Comparison of ENCODE assay signal across 8 cellular contexts in genomic region chr5:133460172-133460758, GRCh38.
DNase-seq lines count a peak whose midpoint lies in the region; ATAC-seq and TF ChIP-seq lines count a peak whose summit lies in the region.

No MANE protein-coding gene starts in this region.

- no peaks in the 10 kb centered on the region for H3K9me3 ChIP-seq in transverse colon

- H3K27ac ChIP-seq in transverse colon, result no peak overlapping the region

- H3K4me1 Mint-ChIP-seq in Calu3 (ENCODE audit: low read depth, unreplicated experiment), result no peaks in the 10 kb centered on the region
- peaks cover 7% of the 10 kb centered on the region for H3K4me1 Mint-ChIP-seq in activated CD4-positive, alpha-beta memory T cell treated with anti-CD3 and anti-CD28 coated beads, Interleukin-2, amount 10 ng/mL, durations not matched to agents 7 days and 5 days

- no peaks in the 10 kb centered on the region for H3K36me3 ChIP-seq in transverse colon

- POLR2A ChIA-PET in activated CD4-positive, alpha-beta memory T cell treated with anti-CD3 and anti-CD28 coated beads, Interleukin-2, amount 10 ng/mL, durations not matched to agents 7 days and 5 days (lab: Charles Lee), result no interaction called here

- intact Hi-C loops in Calu3 (cut with micrococcal nuclease; ENCODE audit: unreplicated experiment), result loop anchor here (2.0 kb wide), 1 partner anchor 349 kb away; no protein-coding TSS in a partner anchor
- intact Hi-C loops in transverse colon (cut with DNase I; ENCODE audit: low total_unique reads), result no loop called here

- TF ChIP-seq EP300 in transverse colon (IDR thresholded peaks at IDR 0.05; ENCODE audit: low read depth), result no peak

- no peak overlapping the region for H3K4me3 Mint-ChIP-seq in Calu3 (ENCODE audit: low read depth, unreplicated experiment)
- H3K4me3 Mint-ChIP-seq in activated CD4-positive, alpha-beta memory T cell treated with anti-CD3 and anti-CD28 coated beads, Interleukin-2, amount 10 ng/mL, durations not matched to agents 7 days and 5 days, result no peak overlapping the region

- H3K27me3 Mint-ChIP-seq in Calu3 (ENCODE audit: unreplicated experiment), result peaks cover 77% of the 10 kb centered on the region
- H3K27me3 Mint-ChIP-seq in activated CD4-positive, alpha-beta memory T cell treated with anti-CD3 and anti-CD28 coated beads, Interleukin-2, amount 10 ng/mL, durations not matched to agents 7 days and 5 days, result no peaks in the 10 kb centered on the region

- in situ Hi-C loops in transverse colon (cut with MboI; ENCODE audit: low pct_ligation_motif_present in 1 of 4, low pct_unique_long_range_greater_than_20kb in 1 of 4, low sequenced_read_pairs in 3 of 4), result no loop called here

- H3K4me3 ChIP-seq in HFF-Myc (replicated peaks; ENCODE audit: low read depth, low read length) (no peak overlapping the region), transverse colon (no peak overlapping the region)

- H3K9me3 Mint-ChIP-seq in Calu3 (ENCODE audit: low read depth, unreplicated experiment), result no peaks in the 10 kb centered on the region
- no peaks in the 10 kb centered on the region for H3K9me3 Mint-ChIP-seq in activated CD4-positive, alpha-beta memory T cell treated with anti-CD3 and anti-CD28 coated beads, Interleukin-2, amount 10 ng/mL, durations not matched to agents 7 days and 5 days

- DNase-seq in Calu3 (peak; percentile 52), HFF-Myc (ENCODE audit: extremely low read depth, low read depth) (no peak), iPS-NIHi11 (ENCODE audit: low spot score) (peak; percentile 94), transverse colon (peak; percentile 16)
- peak; percentile 40 for DNase-seq in activated CD4-positive, alpha-beta memory T cell treated with anti-CD3 and anti-CD28 coated beads, Interleukin-2, amount 10 ng/mL, durations not matched to agents 7 days and 5 days

- ATAC-seq in HG03342 (IDR thresholded peaks at IDR 0.05; ENCODE audit: unreplicated experiment) (no peak), GM21360 (IDR thresholded peaks at IDR 0.05; ENCODE audit: unreplicated experiment) (no peak), GM18868 (IDR thresholded peaks at IDR 0.05; ENCODE audit: unreplicated experiment) (no peak)

- no peaks in the 10 kb centered on the region for H3K27me3 ChIP-seq in transverse colon

- 68 to 75% methylated on average over 12 of the region's 12 CpGs for WGBS in transverse colon (ENCODE audit: low coverage in 1 of 2), 2 donors

- TF ChIP-seq POLR2A in transverse colon (IDR thresholded peaks at IDR 0.05), result no peak

- no peak overlapping the region for H3K27ac Mint-ChIP-seq in Calu3 (ENCODE audit: unreplicated experiment)
- H3K27ac Mint-ChIP-seq in activated CD4-positive, alpha-beta memory T cell treated with anti-CD3 and anti-CD28 coated beads, Interleukin-2, amount 10 ng/mL, durations not matched to agents 7 days and 5 days, result no peak overlapping the region

- TF ChIP-seq CTCF in Calu3 (IDR thresholded peaks at IDR 0.05; ENCODE audit: unreplicated experiment), result peak; percentile 40
- TF ChIP-seq CTCF in HFF-Myc (IDR thresholded peaks at IDR 0.05; ENCODE audit: low read depth, low read length, missing control alignments), result peak; percentile 82
- peak; percentile 28 to 50 (median 38) for TF ChIP-seq CTCF in transverse colon (IDR thresholded peaks at IDR 0.05)

- no peaks in the 10 kb centered on the region for H3K36me3 Mint-ChIP-seq in Calu3 (ENCODE audit: insufficient read depth, unreplicated experiment)
- H3K36me3 Mint-ChIP-seq in activated CD4-positive, alpha-beta memory T cell treated with anti-CD3 and anti-CD28 coated beads, Interleukin-2, amount 10 ng/mL, durations not matched to agents 7 days and 5 days (ENCODE audit: low read depth), result no peaks in the 10 kb centered on the region

- CTCF ChIA-PET in Calu3 (lab: Charles Lee), result interaction anchor here (0.8 kb wide), 1 partner anchor 37 kb away, joined by 3 read pairs; no protein-coding TSS in a partner anchor
- CTCF ChIA-PET in activated CD4-positive, alpha-beta memory T cell treated with anti-CD3 and anti-CD28 coated beads, Interleukin-2, amount 10 ng/mL, durations not matched to agents 7 days and 5 days (lab: Charles Lee), result interaction anchor here (0.6 to 1.5 kb wide), 4 partner anchors 36 to 487 kb away, joined by 3 to 6 read pairs (median 4); no protein-coding TSS in a partner anchor

- no peaks in the 10 kb centered on the region for H3K4me1 ChIP-seq in transverse colon

- BruUV-seq in Calu3 (replicated peaks; lab: Mats Ljungman, UMichigan), result no TSS peak
